Comparison of ENCODE assay signal across 8 cellular contexts in the genomic region with DNA sequence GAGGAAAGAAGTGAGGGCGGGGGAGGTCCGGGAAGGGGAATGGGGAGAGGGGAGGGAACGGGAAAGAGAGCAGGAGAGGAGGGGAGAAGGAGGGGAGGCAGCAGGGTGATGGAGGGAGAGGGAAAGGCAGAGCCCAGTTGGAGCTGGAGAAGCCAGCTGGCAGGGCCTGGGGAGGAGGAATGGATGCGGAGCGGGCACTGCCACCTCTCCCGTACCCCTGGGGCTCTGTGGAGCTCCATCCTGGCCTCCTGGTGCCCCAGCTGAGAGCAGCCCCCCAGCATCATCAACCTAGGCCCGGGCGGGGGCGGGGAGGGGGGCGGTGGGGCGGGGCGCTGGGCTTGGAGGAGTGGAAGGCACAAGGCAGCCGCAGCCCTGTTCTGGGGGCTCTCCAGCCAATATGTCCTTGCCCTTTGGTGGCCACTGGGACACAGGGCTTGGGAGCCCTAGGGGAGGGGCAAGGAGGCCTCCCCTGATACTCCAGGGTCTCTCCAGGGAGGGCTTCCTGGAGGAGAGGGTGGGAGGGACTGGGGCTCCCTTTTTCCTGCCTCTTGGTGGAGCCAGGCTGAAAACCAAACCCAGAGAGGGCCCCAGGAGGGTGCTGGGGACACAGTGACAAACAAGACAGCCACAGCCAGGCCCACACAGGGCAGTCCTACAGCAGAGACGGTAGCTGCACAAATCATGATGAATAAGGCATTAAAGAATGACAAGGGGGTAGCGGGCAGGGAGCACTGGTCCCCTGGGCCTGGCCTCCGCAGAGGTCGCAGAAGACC.
DNase-seq lines count a peak whose midpoint lies in the region; ATAC-seq and FAIRE-seq lines count a peak whose summit lies in the region.

No MANE protein-coding gene starts in this region.

- DNase-seq in C1 segment of cervical spinal cord (lab: John Stamatoyannopoulos, UW) (peak in 10 of 14 donors; percentile 72 to 92 (median 85)), M059J (ENCODE audit: low read depth) (peak; percentile 67), astrocyte of the hippocampus (ENCODE audit: low read depth, low spot score) (peak; percentile 63), islet precursor cell (peak; percentile 70), small intestine (no peak), MV-4-11 (lab: John Stamatoyannopoulos, UW) (no peak)
- no peak for DNase-seq in activated CD4-positive, alpha-beta T cell treated with anti-CD3 and anti-CD28 coated beads, Interleukin-2, amount 50 U/mL, for 48 hours

- H3K36me3 ChIP-seq in small intestine (ENCODE audit: control insufficient read depth in 2 of 2, insufficient read depth in 2 of 2, low read length in 2 of 2): no peaks in the 10 kb centered on the region

- H3K4me3 ChIP-seq in small intestine (ENCODE audit: low read depth in 1 of 2, low read length in 2 of 2): peak overlapping the region; percentile 13 to 60

- H3K27ac ChIP-seq in small intestine (ENCODE audit: low read depth in 1 of 2, low read length in 1 of 2): peak overlapping the region; percentile 88 to 98

- no peaks in the 10 kb centered on the region for H3K27me3 ChIP-seq in small intestine (ENCODE audit: control insufficient read depth in 2 of 2, insufficient read depth in 2 of 2, low read length in 2 of 2)

- 34 to 49% (median 49%) methylated on average over 7 to 17 of the region's 17 CpGs for WGBS in small intestine, 3 donors

- H3K4me1 ChIP-seq in small intestine (ENCODE audit: control insufficient read depth in 2 of 2, insufficient read depth in 1 of 2, low read depth in 1 of 2, low read length in 1 of 2): no peaks in the 10 kb centered on the region

- no peak for ATAC-seq in HG03095 (IDR thresholded peaks at IDR 0.05; ENCODE audit: unreplicated experiment)

- FAIRE-seq in small intestine (lab: Jason Lieb, UNC): no peak

- no peaks in the 10 kb centered on the region for H3K9me3 ChIP-seq in small intestine (ENCODE audit: control insufficient read depth, low read depth)

Comparison
In these comparisons a context has a peak if more than half of its experiments do, and no peak if none do; other contexts are left out.
1. DNase-seq: peak in C1 segment of cervical spinal cord (10 of 14), M059J (single experiment), astrocyte of the hippocampus (single experiment) and islet precursor cell (single experiment); none in small intestine (single experiment), MV-4-11 (single experiment) and activated CD4-positive, alpha-beta T cell treated with anti-CD3 and anti-CD28 coated beads, Interleukin-2, amount 50 U/mL, for 48 hours (0 of 2).